ENCODE assay signal across 13 cellular contexts in genomic region chr3:197468866-197469382, GRCh38.
DNase-seq lines count a peak whose midpoint lies in the region.
"Had no signal": no experiment of that assay in that cellular context is flagged by ENCODE, and none has a peak within 500 bp of the region (broad histone marks: within the 10 kb centered on the region; RNA-seq: fewer than 3 reads in every experiment).

No MANE protein-coding gene starts in this region.

- H3K9me3 ChIP-seq in adipocyte (ENCODE audit: control insufficient read depth, low read length): no peaks in the 10 kb centered on the region
- H3K9me3 ChIP-seq: lower lobe of right lung had no signal

- H3K4me1 ChIP-seq in adipocyte (ENCODE audit: control insufficient read depth, insufficient read depth, low read length): peaks cover 57% of the 10 kb centered on the region
- H3K4me1 ChIP-seq: lower lobe of right lung had no signal

- no peaks in the 10 kb centered on the region for H3K27me3 ChIP-seq in adipocyte (replicated peaks; ENCODE audit: control insufficient read depth, insufficient read depth, low read length)

- DNase-seq in EH (ENCODE audit: low read depth): peak; percentile 55
- DNase-seq in adipocyte (ENCODE audit: low read depth): peak; percentile 58
- DNase-seq in glomerular visceral epithelial cell (ENCODE audit: extremely low spot score): peak; percentile 72
- peak; percentile 29 for DNase-seq in pons (ENCODE audit: low spot score)
- no peak for DNase-seq in cerebellar nuclear complex (lab: John Stamatoyannopoulos, UW)
- no peak for DNase-seq in activated gamma-delta T cell treated with Interleukin-2 at 50 U/mL for 16 hours
- no peak for DNase-seq in stimulated activated naive CD4-positive, alpha-beta T cell treated with Interleukin-2 at 50 U/mL for 16 hours (lab: John Stamatoyannopoulos, UW)
- no peak for DNase-seq in activated T-cell treated with anti-CD3 and anti-CD28 coated beads for 4 hours
- DNase-seq: lower lobe of right lung, NCI-H187, NCI-H748 treated with DMSO at 0.1 percent for 48 hours, occipital lobe had no signal

- no peak overlapping the region for H3K9ac ChIP-seq in adipocyte (ENCODE audit: low read length)
- H3K9ac ChIP-seq: KMS-11 had no signal

- no peaks in the 10 kb centered on the region for H3K36me3 ChIP-seq in adipocyte (ENCODE audit: control insufficient read depth, insufficient read depth, low read length, severe bottlenecking)
- H3K36me3 ChIP-seq: lower lobe of right lung had no signal

- H3K4me3 ChIP-seq in adipocyte (ENCODE audit: low read length): no peak overlapping the region
- H3K4me3 ChIP-seq: lower lobe of right lung had no signal

Comparison
In these comparisons a context has a peak if more than half of its experiments do, and no peak if none do; other contexts are left out.
1. DNase-seq: peak in EH (single experiment), adipocyte (single experiment), glomerular visceral epithelial cell (single experiment) and pons (single experiment); none in cerebellar nuclear complex (0 of 2), activated gamma-delta T cell treated with Interleukin-2 at 50 U/mL for 16 hours (single experiment), stimulated activated naive CD4-positive, alpha-beta T cell treated with Interleukin-2 at 50 U/mL for 16 hours (single experiment) and activated T-cell treated with anti-CD3 and anti-CD28 coated beads for 4 hours (single experiment).